19 cellular contexts compared by ENCODE assay signal in genomic region chr11:117687776-117688175, GRCh38.
"Had no signal": no experiment of that assay in that cellular context is flagged by ENCODE, and none has a peak within 500 bp of the region (broad histone marks: within the 10 kb centered on the region; RNA-seq: fewer than 3 reads in every experiment).

No MANE protein-coding gene starts in this region.

- H3K27ac Mint-ChIP-seq: progenitor cell of endocrine pancreas; stimulated activated effector memory CD8-positive, alpha-beta T cell treated with anti-CD3 and anti-CD28 coated beads, Interleukin-12 subunit alpha, Interleukin-12 subunit beta, amount 100 ng/mL, for 72 hours had no signal

- H3K27me3 ChIP-seq: pancreas, testis, upper lobe of right lung, vagina had no signal

- H3K9me3 ChIP-seq: heart right ventricle, pancreas, testis, tibial nerve, upper lobe of right lung, vagina had no signal

- H3K4me1 ChIP-seq: pancreas, testis, tibial nerve, upper lobe of right lung, vagina had no signal

- H3K9me3 Mint-ChIP-seq: naive thymus-derived CD8-positive, alpha-beta T cell; stimulated activated effector memory CD8-positive, alpha-beta T cell treated with anti-CD3 and anti-CD28 coated beads, Interleukin-12 subunit alpha, Interleukin-12 subunit beta, amount 100 ng/mL, for 72 hours had no signal

- H3K36me3 ChIP-seq: heart right ventricle, pancreas, tibial nerve, upper lobe of right lung, vagina had no signal

- H3K4me3 Mint-ChIP-seq: naive thymus-derived CD8-positive, alpha-beta T cell; stimulated activated effector memory CD8-positive, alpha-beta T cell treated with anti-CD3 and anti-CD28 coated beads, Interleukin-12 subunit alpha, Interleukin-12 subunit beta, amount 100 ng/mL, for 72 hours had no signal

- H3K4me1 Mint-ChIP-seq: stimulated activated effector memory CD8-positive, alpha-beta T cell treated with anti-CD3 and anti-CD28 coated beads, Interleukin-12 subunit alpha, Interleukin-12 subunit beta, amount 100 ng/mL, for 72 hours had no signal

- DNase-seq: effector memory CD4-positive, alpha-beta T cell; heart right ventricle; kidney glomerular epithelial cell; mammary epithelial cell; naive thymus-derived CD8-positive, alpha-beta T cell; pancreas; right cardiac atrium; stimulated activated CD4-positive, alpha-beta T cell treated with anti-CD3 and anti-CD28 coated beads, Interleukin-4, amount 100 ng/mL, for 1 hour; stimulated activated CD8-positive, alpha-beta memory T cell treated with anti-CD3 and anti-CD28 coated beads, Interleukin-4, amount 100 ng/mL, for 48 hours; stimulated activated naive CD8-positive, alpha-beta T cell treated with anti-CD3 and anti-CD28 coated beads, Interleukin-15, Interleukin-2, amounts not matched to agents 100 U/mL and 50 U/mL, for 24 hours; testis; upper lobe of right lung had no signal

- H3K4me3 ChIP-seq: coronary artery, heart right ventricle, pancreas, testis, tibial nerve, upper lobe of right lung, vagina had no signal

- ATAC-seq: esophagus mucosa; heart right ventricle; left lobe of liver; naive thymus-derived CD8-positive, alpha-beta T cell; pancreas; right cardiac atrium; stimulated activated effector memory CD8-positive, alpha-beta T cell treated with anti-CD3 and anti-CD28 coated beads, Interleukin-12 subunit alpha, Interleukin-12 subunit beta, amount 100 ng/mL, for 72 hours; stimulated activated naive CD8-positive, alpha-beta T cell treated with anti-CD3 and anti-CD28 coated beads, Interleukin-15, Interleukin-2, amounts not matched to agents 100 U/mL and 50 U/mL, for 24 hours; upper lobe of right lung had no signal

- H3K27ac ChIP-seq: coronary artery, heart right ventricle, pancreas, testis, tibial nerve, upper lobe of right lung, vagina had no signal

- H3K36me3 Mint-ChIP-seq: naive thymus-derived CD8-positive, alpha-beta T cell; stimulated activated effector memory CD8-positive, alpha-beta T cell treated with anti-CD3 and anti-CD28 coated beads, Interleukin-12 subunit alpha, Interleukin-12 subunit beta, amount 100 ng/mL, for 72 hours had no signal
